7 cellular contexts compared by ENCODE assay signal in genomic region chr6:169685860-169686259, GRCh38.
"Had no signal": no experiment of that assay in that cellular context is flagged by ENCODE, and none has a peak within 500 bp of the region (broad histone marks: within the 10 kb centered on the region; RNA-seq: fewer than 3 reads in every experiment).

No MANE protein-coding gene starts in this region.

- FAIRE-seq: GM12878, GM12891, GM12892, GM18507, GM19239 had no signal

- ATAC-seq: GM12878 had no signal

- DNase-seq: GDM1, GF-D8 had no signal

- H3K4me3 ChIP-seq: GM12878 had no signal
